Comparison of ENCODE assay signal across 21 cellular contexts in the genomic region with DNA sequence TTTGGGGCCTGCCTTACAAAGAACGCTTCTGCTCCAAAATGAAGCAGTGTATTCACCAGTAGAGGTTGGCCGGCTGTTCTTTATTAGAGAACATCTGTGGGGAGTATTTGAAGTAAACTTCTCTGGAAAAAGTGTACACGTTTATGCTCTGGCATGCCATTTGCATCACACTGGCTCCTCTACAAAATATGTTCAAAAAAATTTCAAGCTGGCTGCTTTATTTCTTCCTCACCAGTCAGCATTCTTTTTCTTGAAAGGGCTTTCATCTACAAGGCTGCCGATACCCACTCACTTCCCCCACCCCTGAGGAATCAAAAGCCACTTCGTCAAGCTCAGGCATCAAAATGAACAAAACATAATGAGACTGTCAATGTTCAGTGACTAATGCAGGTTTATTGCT.
"Had no signal": no experiment of that assay in that cellular context is flagged by ENCODE, and none has a peak within 500 bp of the region (broad histone marks: within the 10 kb centered on the region; RNA-seq: fewer than 3 reads in every experiment).

No MANE protein-coding gene starts in this region.

- H3K9me3 ChIP-seq: heart left ventricle, mucosa of descending colon, neutrophil, spleen, tibial artery had no signal

- H3K4me1 Mint-ChIP-seq: naive thymus-derived CD8-positive, alpha-beta T cell; stimulated activated memory B cell treated with anti-CD40 and anti-IgM and Interleukin-4, amounts not matched to agents 10 μg/mL and 1 μg/mL and 100 μg/mL, for 72 hours had no signal

- H3K4me3 ChIP-seq: coronary artery, heart left ventricle, mucosa of descending colon, spleen, tibial artery had no signal

- ATAC-seq: heart left ventricle; left lobe of liver; mucosa of descending colon; naive thymus-derived CD8-positive, alpha-beta T cell; sciatic nerve; stimulated activated memory B cell treated with anti-CD40 and anti-IgM and Interleukin-4, amounts not matched to agents 10 μg/mL and 1 μg/mL and 100 μg/mL, for 72 hours had no signal

- H3K27me3 ChIP-seq: neutrophil, spleen, tibial artery had no signal

- H3K36me3 ChIP-seq: heart left ventricle, neutrophil, spleen, tibial artery had no signal

- H3K27me3 Mint-ChIP-seq: stimulated activated naive CD8-positive, alpha-beta T cell treated with anti-CD3 and anti-CD28 coated beads, Interleukin-15, Interleukin-2, amounts not matched to agents 100 ng/mL and 50 ng/mL, for 24 hours had no signal

- H3K4me3 Mint-ChIP-seq: endodermal cell; naive thymus-derived CD8-positive, alpha-beta T cell; stimulated activated memory B cell treated with anti-CD40 and anti-IgM and Interleukin-4, amounts not matched to agents 10 μg/mL and 1 μg/mL and 100 μg/mL, for 72 hours; stimulated activated naive CD8-positive, alpha-beta T cell treated with anti-CD3 and anti-CD28 coated beads, Interleukin-15, Interleukin-2, amounts not matched to agents 100 ng/mL and 50 ng/mL, for 24 hours had no signal

- H3K36me3 Mint-ChIP-seq: naive thymus-derived CD8-positive, alpha-beta T cell; stimulated activated memory B cell treated with anti-CD40 and anti-IgM and Interleukin-4, amounts not matched to agents 10 μg/mL and 1 μg/mL and 100 μg/mL, for 72 hours had no signal

- DNase-seq: effector CD4-positive, alpha-beta T cell; endodermal cell; erythroblast; heart left ventricle; hypothalamus; islet precursor cell; mammary epithelial cell; mucosa of descending colon; naive thymus-derived CD8-positive, alpha-beta T cell; posterior cingulate gyrus; spleen; stimulated activated CD4-positive, alpha-beta T cell treated with anti-CD3 and anti-CD28 coated beads, Interleukin-15, amount 100 ng/mL, for 24 hours; stimulated activated CD4-positive, alpha-beta T cell treated with anti-CD3 and anti-CD28 coated beads, Interleukin-1b, Interleukin-23, amount 100 ng/mL, for 48 hours; stimulated activated CD4-positive, alpha-beta T cell treated with anti-CD3 and anti-CD28 coated beads, Interleukin-4, amount 100 ng/mL, for 24 hours; tibial artery had no signal

- H3K9me3 Mint-ChIP-seq: endodermal cell; stimulated activated memory B cell treated with anti-CD40 and anti-IgM and Interleukin-4, amounts not matched to agents 10 μg/mL and 1 μg/mL and 100 μg/mL, for 72 hours; stimulated activated naive CD8-positive, alpha-beta T cell treated with anti-CD3 and anti-CD28 coated beads, Interleukin-15, Interleukin-2, amounts not matched to agents 100 ng/mL and 50 ng/mL, for 24 hours had no signal

- H3K27ac ChIP-seq: coronary artery, heart left ventricle, neutrophil, spleen, tibial artery had no signal

- H3K4me1 ChIP-seq: heart left ventricle, spleen, tibial artery had no signal

- H3K27ac Mint-ChIP-seq: endodermal cell; naive thymus-derived CD8-positive, alpha-beta T cell; stimulated activated memory B cell treated with anti-CD40 and anti-IgM and Interleukin-4, amounts not matched to agents 10 μg/mL and 1 μg/mL and 100 μg/mL, for 72 hours; stimulated activated naive CD8-positive, alpha-beta T cell treated with anti-CD3 and anti-CD28 coated beads, Interleukin-15, Interleukin-2, amounts not matched to agents 100 ng/mL and 50 ng/mL, for 24 hours had no signal
